Comparison of ENCODE assay signal across 1 cellular context in genomic region chr3:31533169-31533870, GRCh38.
TF ChIP-seq lines count a peak whose summit lies in the region.

No MANE protein-coding gene starts in this region.

TF ChIP-seq in HEK293, 187 proteins besides CTCF, POLR2A, EP300 and RAD21 (continued from another document and continues in another):
- TF ChIP-seq, protein P1, sequence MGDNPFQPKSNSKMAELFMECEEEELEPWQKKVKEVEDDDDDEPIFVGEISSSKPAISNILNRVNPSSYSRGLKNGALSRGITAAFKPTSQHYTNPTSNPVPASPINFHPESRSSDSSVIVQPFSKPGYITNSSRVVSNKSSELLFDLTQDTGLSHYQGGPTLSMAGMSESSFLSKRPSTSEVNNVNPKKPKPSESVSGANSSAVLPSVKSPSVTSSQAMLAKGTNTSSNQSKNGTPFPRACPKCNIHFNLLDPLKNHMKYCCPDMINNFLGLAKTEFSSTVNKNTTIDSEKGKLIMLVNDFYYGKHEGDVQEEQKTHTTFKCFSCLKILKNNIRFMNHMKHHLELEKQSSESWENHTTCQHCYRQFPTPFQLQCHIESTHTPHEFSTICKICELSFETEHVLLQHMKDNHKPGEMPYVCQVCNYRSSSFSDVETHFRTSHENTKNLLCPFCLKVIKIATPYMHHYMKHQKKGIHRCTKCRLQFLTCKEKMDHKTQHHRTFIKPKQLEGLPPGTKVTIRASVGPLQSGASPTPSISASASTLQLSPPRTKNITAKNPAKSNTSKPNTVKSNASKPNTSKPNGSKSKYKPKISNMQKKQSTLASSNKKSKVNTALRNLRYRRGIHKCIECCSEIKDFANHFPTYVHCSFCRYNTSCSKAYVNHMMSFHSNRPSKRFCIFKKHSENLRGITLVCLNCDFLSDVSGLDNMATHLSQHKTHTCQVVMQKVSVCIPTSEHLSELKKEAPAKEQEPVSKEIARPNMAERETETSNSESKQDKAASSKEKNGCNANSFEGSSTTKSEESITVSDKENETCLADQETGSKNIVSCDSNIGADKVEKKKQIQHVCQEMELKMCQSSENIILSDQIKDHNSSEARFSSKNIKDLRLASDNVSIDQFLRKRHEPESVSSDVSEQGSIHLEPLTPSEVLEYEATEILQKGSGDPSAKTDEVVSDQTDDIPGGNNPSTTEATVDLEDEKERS (tag by site-specific recombination; IDR thresholded peaks at IDR 0.05): no peak
- TF ChIP-seq HIC1 (tag by site-specific recombination; IDR thresholded peaks at IDR 0.05): no peak
- TF ChIP-seq ZNF146 (tag by site-specific recombination; IDR thresholded peaks at IDR 0.05): no peak
- peak; percentile 74 for TF ChIP-seq ZBTB20 (tag by site-specific recombination; IDR thresholded peaks at IDR 0.05)
- no peak for TF ChIP-seq ZNF664 (tag by site-specific recombination; IDR thresholded peaks at IDR 0.05)
- TF ChIP-seq PATZ1 (tag by site-specific recombination; IDR thresholded peaks at IDR 0.05): no peak
- TF ChIP-seq ZNF629 (tag by site-specific recombination; IDR thresholded peaks at IDR 0.05): no peak
- TF ChIP-seq KLF1 (tag by site-specific recombination; IDR thresholded peaks at IDR 0.05): no peak
- 0 out of 2 replicates have a peak, but pooled peaks have one; percentile 17 for TF ChIP-seq GLIS2 (tag by site-specific recombination; IDR thresholded peaks at IDR 0.05)
- TF ChIP-seq ZFHX2 (tag by site-specific recombination; conservative IDR thresholded peaks at IDR 0.05): peak; percentile 54
- no peak for TF ChIP-seq REPIN1 (tag by site-specific recombination; IDR thresholded peaks at IDR 0.05; ENCODE audit: low read depth)
- no peak for TF ChIP-seq SETDB1 (IDR thresholded peaks at IDR 0.05; ENCODE audit: insufficient read length, low read length)
- no peak for TF ChIP-seq ZNF148 (tag by site-specific recombination; IDR thresholded peaks at IDR 0.05; ENCODE audit: borderline replicate concordance)
- TF ChIP-seq ZBTB44 (tag by site-specific recombination; IDR thresholded peaks at IDR 0.05): no peak
- TF ChIP-seq ZBTB7A (tag by site-specific recombination; IDR thresholded peaks at IDR 0.05; ENCODE audit: low read depth): no peak
- TF ChIP-seq PRDM1 (tag by site-specific recombination; IDR thresholded peaks at IDR 0.05): no peak
- TF ChIP-seq GFI1B (tag by site-specific recombination; IDR thresholded peaks at IDR 0.05): no peak
- peak; percentile 52 for TF ChIP-seq EGR2 (tag by site-specific recombination; IDR thresholded peaks at IDR 0.05; ENCODE audit: low read depth)
- no peak for TF ChIP-seq ZNF645 (tag by site-specific recombination; IDR thresholded peaks at IDR 0.05)
- TF ChIP-seq GLI4 (tag by site-specific recombination; IDR thresholded peaks at IDR 0.05): no peak
- peak; percentile 57 for TF ChIP-seq SP2 (tag by site-specific recombination; IDR thresholded peaks at IDR 0.05)
- TF ChIP-seq ZBTB1 (tag by site-specific recombination; IDR thresholded peaks at IDR 0.05): no peak
- no peak for TF ChIP-seq ZNF274 (IDR thresholded peaks at IDR 0.05; ENCODE audit: low read length)
- TF ChIP-seq ZNF274 (tag by site-specific recombination; IDR thresholded peaks at IDR 0.05; ENCODE audit: borderline replicate concordance): no peak
- TF ChIP-seq YY1 (tag by site-specific recombination; IDR thresholded peaks at IDR 0.05): no peak
- TF ChIP-seq ZNF76 (tag by site-specific recombination; IDR thresholded peaks at IDR 0.05; ENCODE audit: borderline replicate concordance, low read depth): no peak
- no peak for TF ChIP-seq ZNF157 (tag by site-specific recombination; IDR thresholded peaks at IDR 0.05)
- TF ChIP-seq OVOL3 (tag by site-specific recombination; IDR thresholded peaks at IDR 0.05): no peak
- TF ChIP-seq ZBTB8A (tag by site-specific recombination; IDR thresholded peaks at IDR 0.05): no peak
- no peak for TF ChIP-seq MZF1 (tag by site-specific recombination; IDR thresholded peaks at IDR 0.05; ENCODE audit: borderline replicate concordance)
- TF ChIP-seq ZNF561 (tag by site-specific recombination; IDR thresholded peaks at IDR 0.05; ENCODE audit: borderline replicate concordance): no peak
- no peak for TF ChIP-seq ZNF501 (tag by site-specific recombination; IDR thresholded peaks at IDR 0.05)
- TF ChIP-seq ZNF114 (tag by site-specific recombination; IDR thresholded peaks at IDR 0.05): no peak
- TF ChIP-seq ZSCAN18 (tag by site-specific recombination; IDR thresholded peaks at IDR 0.05): no peak
- no peak for TF ChIP-seq ZNF202 (tag by site-specific recombination; IDR thresholded peaks at IDR 0.05; ENCODE audit: borderline replicate concordance)
- no peak for TF ChIP-seq ZEB2 (tag by site-specific recombination; IDR thresholded peaks at IDR 0.05)
- TF ChIP-seq, protein P2, sequence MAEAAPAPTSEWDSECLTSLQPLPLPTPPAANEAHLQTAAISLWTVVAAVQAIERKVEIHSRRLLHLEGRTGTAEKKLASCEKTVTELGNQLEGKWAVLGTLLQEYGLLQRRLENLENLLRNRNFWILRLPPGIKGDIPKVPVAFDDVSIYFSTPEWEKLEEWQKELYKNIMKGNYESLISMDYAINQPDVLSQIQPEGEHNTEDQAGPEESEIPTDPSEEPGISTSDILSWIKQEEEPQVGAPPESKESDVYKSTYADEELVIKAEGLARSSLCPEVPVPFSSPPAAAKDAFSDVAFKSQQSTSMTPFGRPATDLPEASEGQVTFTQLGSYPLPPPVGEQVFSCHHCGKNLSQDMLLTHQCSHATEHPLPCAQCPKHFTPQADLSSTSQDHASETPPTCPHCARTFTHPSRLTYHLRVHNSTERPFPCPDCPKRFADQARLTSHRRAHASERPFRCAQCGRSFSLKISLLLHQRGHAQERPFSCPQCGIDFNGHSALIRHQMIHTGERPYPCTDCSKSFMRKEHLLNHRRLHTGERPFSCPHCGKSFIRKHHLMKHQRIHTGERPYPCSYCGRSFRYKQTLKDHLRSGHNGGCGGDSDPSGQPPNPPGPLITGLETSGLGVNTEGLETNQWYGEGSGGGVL (tag by site-specific recombination; IDR thresholded peaks at IDR 0.05): no peak
- TF ChIP-seq ZNF488 (tag by site-specific recombination; IDR thresholded peaks at IDR 0.05): no peak
- TF ChIP-seq ZIC2 (tag by site-specific recombination; IDR thresholded peaks at IDR 0.05): no peak
- TF ChIP-seq ZNF169 (tag by site-specific recombination; IDR thresholded peaks at IDR 0.05): no peak
- no peak for TF ChIP-seq PRDM10 (tag by site-specific recombination; IDR thresholded peaks at IDR 0.05)
- peak; percentile 40; the same call in 1 of the 2 replicates for TF ChIP-seq KLF9 (tag by site-specific recombination; IDR thresholded peaks at IDR 0.05; ENCODE audit: low read depth)
